Comparison of ENCODE assay signal across 9 cellular contexts in genomic region chr5:10306806-10307205, GRCh38. TPM values are rescaled to one million over a fixed set of nuclear protein-coding genes. Genes with fewer than 3 reads are reported as not detected.
DNase-seq lines count a peak whose midpoint lies in the region; ATAC-seq and TF ChIP-seq lines count a peak whose summit lies in the region.
"Had no signal": no experiment of that assay in that cellular context is flagged by ENCODE, and none has a peak within 500 bp of the region (broad histone marks: within the 10 kb centered on the region; RNA-seq: fewer than 3 reads in every experiment).

No MANE protein-coding gene starts in this region.

- no peak for DNase-seq in activated CD4-positive, alpha-beta memory T cell treated with anti-CD3 and anti-CD28 coated beads, Interleukin-2, amount 10 ng/mL, durations not matched to agents 7 days and 5 days
- DNase-seq in activated CD4-positive, alpha-beta memory T cell treated with anti-CD3 and anti-CD28 coated beads for 36 hours, result no peak
- DNase-seq in left lobe of liver (ENCODE audit: low spot score), result no peak
- no peak for DNase-seq in transverse colon
- no peak for DNase-seq in H4 (ENCODE audit: low spot score)
- DNase-seq in NCI-H526 treated with DMSO at 0.1 percent for 48 hours (lab: John Stamatoyannopoulos, UW), result no peak
- DNase-seq: DND-41 had no signal

- CTCF ChIA-PET in activated CD4-positive, alpha-beta memory T cell treated with anti-CD3 and anti-CD28 coated beads, Interleukin-2, amount 10 ng/mL, durations not matched to agents 7 days and 5 days (lab: Charles Lee), result no interaction called here
- CTCF ChIA-PET in activated CD4-positive, alpha-beta memory T cell treated with anti-CD3 and anti-CD28 coated beads for 36 hours (lab: Charles Lee), result interaction anchor here (1.4 kb wide), 1 partner anchor 23 kb away, joined by 6 read pairs; no protein-coding TSS in a partner anchor

- H3K9me3 ChIP-seq in transverse colon, result no peaks in the 10 kb centered on the region

- no peak for TF ChIP-seq POLR2A in transverse colon (IDR thresholded peaks at IDR 0.05)

- H3K9me3 Mint-ChIP-seq in activated CD4-positive, alpha-beta memory T cell treated with anti-CD3 and anti-CD28 coated beads, Interleukin-2, amount 10 ng/mL, durations not matched to agents 7 days and 5 days, result no peaks in the 10 kb centered on the region
- no peaks in the 10 kb centered on the region for H3K9me3 Mint-ChIP-seq in activated CD4-positive, alpha-beta memory T cell treated with anti-CD3 and anti-CD28 coated beads for 36 hours

- TF ChIP-seq EP300 in transverse colon (IDR thresholded peaks at IDR 0.05; ENCODE audit: low read depth), result no peak

- peak; percentile 16 for ATAC-seq in left lobe of liver
- ATAC-seq in HG03565 (IDR thresholded peaks at IDR 0.05; ENCODE audit: unreplicated experiment), result no peak

- H3K4me1 ChIP-seq in transverse colon, result peaks cover 8 to 58% (median 41%) of the 10 kb centered on the region in 4 donors

- no peak overlapping the region for H3K27ac Mint-ChIP-seq in activated CD4-positive, alpha-beta memory T cell treated with anti-CD3 and anti-CD28 coated beads, Interleukin-2, amount 10 ng/mL, durations not matched to agents 7 days and 5 days
- no peak overlapping the region for H3K27ac Mint-ChIP-seq in activated CD4-positive, alpha-beta memory T cell treated with anti-CD3 and anti-CD28 coated beads for 36 hours

- TF ChIP-seq CTCF in transverse colon (IDR thresholded peaks at IDR 0.05), result no peak

- peak overlapping the region; percentile 76 for H3K27ac ChIP-seq in angular gyrus (ENCODE audit: low read depth, low read length)
- peak overlapping the region; percentile 81 to 89 (median 88) for H3K27ac ChIP-seq in transverse colon

- peaks cover 19% of the 10 kb centered on the region for H3K4me1 Mint-ChIP-seq in activated CD4-positive, alpha-beta memory T cell treated with anti-CD3 and anti-CD28 coated beads, Interleukin-2, amount 10 ng/mL, durations not matched to agents 7 days and 5 days
- H3K4me1 Mint-ChIP-seq in activated CD4-positive, alpha-beta memory T cell treated with anti-CD3 and anti-CD28 coated beads for 36 hours (ENCODE audit: low read depth), result peaks cover 14% of the 10 kb centered on the region

- POLR2A ChIA-PET in activated CD4-positive, alpha-beta memory T cell treated with anti-CD3 and anti-CD28 coated beads, Interleukin-2, amount 10 ng/mL, durations not matched to agents 7 days and 5 days (lab: Charles Lee), result no interaction called here
- POLR2A ChIA-PET in activated CD4-positive, alpha-beta memory T cell treated with anti-CD3 and anti-CD28 coated beads for 36 hours (lab: Charles Lee), result no interaction called here

- H3K27me3 ChIP-seq in transverse colon, result no peaks in the 10 kb centered on the region

- H3K27me3 Mint-ChIP-seq in activated CD4-positive, alpha-beta memory T cell treated with anti-CD3 and anti-CD28 coated beads, Interleukin-2, amount 10 ng/mL, durations not matched to agents 7 days and 5 days, result peaks cover 19% of the 10 kb centered on the region
- peaks cover 14% of the 10 kb centered on the region for H3K27me3 Mint-ChIP-seq in activated CD4-positive, alpha-beta memory T cell treated with anti-CD3 and anti-CD28 coated beads for 36 hours

- peak overlapping the region in 3 of 4 donors; percentile 37 to 63 (median 49) for H3K4me3 ChIP-seq in transverse colon

- peaks cover 6% of the 10 kb centered on the region for H3K36me3 Mint-ChIP-seq in activated CD4-positive, alpha-beta memory T cell treated with anti-CD3 and anti-CD28 coated beads, Interleukin-2, amount 10 ng/mL, durations not matched to agents 7 days and 5 days (ENCODE audit: low read depth)
- H3K36me3 Mint-ChIP-seq in activated CD4-positive, alpha-beta memory T cell treated with anti-CD3 and anti-CD28 coated beads for 36 hours, result no peaks in the 10 kb centered on the region

- H3K36me3 ChIP-seq in transverse colon, result no peaks in the 10 kb centered on the region

- WGBS in transverse colon (ENCODE audit: low coverage in 1 of 2), 2 donors, result 62% methylated on average over 8 of the region's 8 CpGs; no CpG with 5 or more reads in 1 of the 2 donors

- intact Hi-C loops in activated CD4-positive, alpha-beta memory T cell treated with anti-CD3 and anti-CD28 coated beads for 36 hours (cut with micrococcal nuclease), result no loop called here
- intact Hi-C loops in transverse colon (cut with DNase I; ENCODE audit: low total_unique reads), result no loop called here

- in situ Hi-C loops in transverse colon (cut with MboI; ENCODE audit: low pct_ligation_motif_present in 1 of 4, low pct_unique_long_range_greater_than_20kb in 1 of 4, low sequenced_read_pairs in 3 of 4), result no loop called here

- peak overlapping the region; percentile 75 for H3K4me3 Mint-ChIP-seq in activated CD4-positive, alpha-beta memory T cell treated with anti-CD3 and anti-CD28 coated beads, Interleukin-2, amount 10 ng/mL, durations not matched to agents 7 days and 5 days
- no peak overlapping the region for H3K4me3 Mint-ChIP-seq in activated CD4-positive, alpha-beta memory T cell treated with anti-CD3 and anti-CD28 coated beads for 36 hours

RNA-seq across cellular contexts. Expression of gene CMBL, which starts 0.9 kb away (rescaled TPM):
- total RNA-seq in activated CD4-positive, alpha-beta memory T cell treated with anti-CD3 and anti-CD28 coated beads, Interleukin-2, amount 10 ng/mL, durations not matched to agents 7 days and 5 days, result 1 to 10 TPM; 1.7 to 2.0 TPM
- total RNA-seq in activated CD4-positive, alpha-beta memory T cell treated with anti-CD3 and anti-CD28 coated beads for 36 hours, result 1 to 10 TPM; 1.2 to 1.3 TPM
- total RNA-seq in left lobe of liver (116 TPM), transverse colon (10 to 100 TPM; 36.6 to 87.6 (median 60.9) TPM)
- total RNA-seq in H4 (2014; rRNA removed; shearing (Covaris generic)), result 21.4 and 23.2 TPM in 2 replicates

RNA-seq across cellular contexts. Expression of gene MARCHF6, which starts 46.7 kb away (rescaled TPM):
- total RNA-seq in activated CD4-positive, alpha-beta memory T cell treated with anti-CD3 and anti-CD28 coated beads, Interleukin-2, amount 10 ng/mL, durations not matched to agents 7 days and 5 days, result 100 to 1,000 TPM; 101 to 109 TPM
- total RNA-seq in activated CD4-positive, alpha-beta memory T cell treated with anti-CD3 and anti-CD28 coated beads for 36 hours, result 100 to 1,000 TPM; 103 to 108 TPM
- total RNA-seq in left lobe of liver (67.4 TPM), transverse colon (100 to 1,000 TPM in 3 of 4 donors, 10 to 100 TPM in 1; 93.5 to 177 (median 111) TPM)
- total RNA-seq in H4 (2014; rRNA removed; shearing (Covaris generic)), result 35.3 and 44.7 TPM in 2 replicates

RNA-seq across cellular contexts. Expression of gene CCT5, which starts 56.7 kb away (rescaled TPM):
- total RNA-seq in activated CD4-positive, alpha-beta memory T cell treated with anti-CD3 and anti-CD28 coated beads, Interleukin-2, amount 10 ng/mL, durations not matched to agents 7 days and 5 days, result 100 to 1,000 TPM; 220 to 223 TPM
- 100 to 1,000 TPM; 360 to 375 TPM for total RNA-seq in activated CD4-positive, alpha-beta memory T cell treated with anti-CD3 and anti-CD28 coated beads for 36 hours
- total RNA-seq in left lobe of liver (47.9 TPM), transverse colon (100 to 1,000 TPM in 2 of 4 donors, 10 to 100 TPM in 2; 29.1 to 129 (median 76.5) TPM)
- 1,083 and 1,127 TPM in 2 replicates for total RNA-seq in H4 (2014; rRNA removed; shearing (Covaris generic))

RNA-seq across cellular contexts. Expression of gene ATPSCKMT, which starts 57.1 kb away (rescaled TPM):
- total RNA-seq in activated CD4-positive, alpha-beta memory T cell treated with anti-CD3 and anti-CD28 coated beads, Interleukin-2, amount 10 ng/mL, durations not matched to agents 7 days and 5 days, result 10 to 100 TPM; 14.6 to 15.5 TPM
- 10 to 100 TPM; 17.1 to 20.1 TPM for total RNA-seq in activated CD4-positive, alpha-beta memory T cell treated with anti-CD3 and anti-CD28 coated beads for 36 hours
- 13.7 TPM for total RNA-seq in left lobe of liver
- total RNA-seq in transverse colon, result 10 to 100 TPM in 3 of 4 donors, 1 to 10 TPM in 1; 1.1 to 29.9 (median 19.4) TPM
- 34.7 and 42.7 TPM in 2 replicates for total RNA-seq in H4 (2014; rRNA removed; shearing (Covaris generic))
